ENCODE assay signal across 10 cellular contexts in genomic region chr2:134758632-134759031, GRCh38. TPM values are rescaled to one million over a fixed set of nuclear protein-coding genes. Genes with fewer than 3 reads are reported as not detected.
DNase-seq lines count a peak whose midpoint lies in the region; ATAC-seq and TF ChIP-seq lines count a peak whose summit lies in the region.
"Had no signal": no experiment of that assay in that cellular context is flagged by ENCODE, and none has a peak within 500 bp of the region (broad histone marks: within the 10 kb centered on the region; RNA-seq: fewer than 3 reads in every experiment).

No MANE protein-coding gene starts in this region.

- no peaks in the 10 kb centered on the region for H3K36me3 ChIP-seq in body of pancreas (replicated peaks in 1 of 2; ENCODE audit: insufficient read depth in 1 of 2, low read depth in 2 of 2)
- H3K36me3 ChIP-seq: lower lobe of right lung had no signal

- H3K4me3 ChIP-seq in body of pancreas: no peak overlapping the region
- H3K4me3 ChIP-seq: lower lobe of right lung had no signal

- peaks cover 27 to 29% (median 28%) of the 10 kb centered on the region in 3 donors for H3K4me1 Mint-ChIP-seq in IgD-negative memory B cell

- H3K27ac Mint-ChIP-seq in IgD-negative memory B cell: peak overlapping the region; percentile 1 to 46 (median 10)

- no peaks in the 10 kb centered on the region for H3K9me3 ChIP-seq in body of pancreas
- H3K9me3 ChIP-seq: lower lobe of right lung had no signal

- TF ChIP-seq CTCF in body of pancreas (IDR thresholded peaks at IDR 0.05): no peak

- TF ChIP-seq POLR2A in body of pancreas (IDR thresholded peaks at IDR 0.05): no peak

- ATAC-seq in GM19324 (IDR thresholded peaks at IDR 0.05; ENCODE audit: low FRiP score, unreplicated experiment): peak; percentile 69
- ATAC-seq in HG02798 (IDR thresholded peaks at IDR 0.05; ENCODE audit: poor library complexity, unreplicated experiment): peak; percentile 89
- no peak for ATAC-seq in body of pancreas
- ATAC-seq: lower lobe of right lung had no signal

- intact Hi-C loops in body of pancreas (cut with DNase I): no loop called here

- peaks cover under 1% of the 10 kb centered on the region for H3K4me1 ChIP-seq in body of pancreas
- H3K4me1 ChIP-seq: lower lobe of right lung had no signal

- no peaks in the 10 kb centered on the region for H3K27me3 ChIP-seq in body of pancreas

- H3K27me3 Mint-ChIP-seq in IgD-negative memory B cell: no peaks in the 10 kb centered on the region

- peaks cover 0 to 2% (median 0%) of the 10 kb centered on the region in 3 donors for H3K9me3 Mint-ChIP-seq in IgD-negative memory B cell

- peak overlapping the region in 3 of 4 donors; percentile 10 to 78 (median 43) for H3K4me3 Mint-ChIP-seq in IgD-negative memory B cell

- 71 to 76% methylated on average over 1 of the region's 1 CpG for WGBS in body of pancreas, 2 donors

- no peak overlapping the region for H3K27ac ChIP-seq in body of pancreas
- H3K27ac ChIP-seq: lower lobe of right lung had no signal

- no peaks in the 10 kb centered on the region for H3K36me3 Mint-ChIP-seq in IgD-negative memory B cell

- DNase-seq in pons (ENCODE audit: low spot score) (peak; percentile 59), NCI-H1694 treated with DMSO at 0.1 percent for 48 hours (lab: John Stamatoyannopoulos, UW) (no peak), NCI-H1092 treated with DMSO at 0.1 percent for 48 hours (lab: John Stamatoyannopoulos, UW) (no peak), body of pancreas (no peak)
- DNase-seq: activated CD4-positive, alpha-beta T cell treated with anti-CD3 and anti-CD28 coated beads for 1 hour; lower lobe of right lung; stimulated activated naive CD4-positive, alpha-beta T cell treated with Interleukin-2 at 50 U/mL for 16 hours had no signal

RNA-seq across cellular contexts. Expression of gene TMEM163, which starts 39.8 kb away (rescaled TPM):
- polyA plus RNA-seq in IgD-negative memory B cell: 1.2 TPM
- total RNA-seq in body of pancreas: 10 to 100 TPM; 16.2 to 27.5 TPM
